10 cellular contexts compared by ENCODE assay signal in the genomic region with DNA sequence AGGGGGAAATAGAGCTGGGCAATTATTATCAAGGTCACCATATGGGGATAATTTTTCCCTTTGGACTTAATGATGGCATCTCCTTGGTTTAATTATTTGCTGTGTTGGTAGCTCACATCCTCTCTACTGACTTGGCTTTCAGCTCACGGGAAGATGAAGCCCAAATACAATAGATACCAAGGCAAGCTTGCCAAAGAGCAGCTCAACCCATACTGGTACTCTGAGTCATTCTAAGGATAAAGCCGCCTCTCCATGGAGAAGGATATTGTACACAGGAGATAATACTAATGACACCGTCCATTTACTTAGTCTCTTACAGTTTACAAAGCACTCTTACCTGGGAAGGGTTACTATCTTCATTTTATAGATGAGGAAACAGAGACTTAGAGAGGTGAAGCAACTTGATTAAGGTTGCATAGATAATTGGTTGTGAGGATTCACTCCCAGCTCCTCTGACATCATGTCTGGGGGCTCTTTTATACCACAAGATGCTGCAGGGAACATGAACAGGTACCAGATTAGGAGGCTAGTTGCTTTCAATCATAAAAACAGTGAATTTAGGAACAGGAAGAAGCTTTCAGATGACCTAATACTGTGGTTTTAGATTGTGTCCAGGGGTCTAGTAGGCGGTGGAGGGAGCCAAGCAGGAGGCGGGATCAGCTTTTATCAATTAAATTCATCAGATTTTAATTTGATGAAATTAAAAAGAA. TPM values are rescaled to one million over a fixed set of nuclear protein-coding genes. Genes with fewer than 3 reads are reported as not detected.
DNase-seq lines count a peak whose midpoint lies in the region; ATAC-seq and TF ChIP-seq lines count a peak whose summit lies in the region.
"Had no signal": no experiment of that assay in that cellular context is flagged by ENCODE, and none has a peak within 500 bp of the region (broad histone marks: within the 10 kb centered on the region; RNA-seq: fewer than 3 reads in every experiment).

No MANE protein-coding gene starts in this region.

- intact Hi-C loops in activated T-helper 2 cell treated with anti-CD3 and anti-CD28 coated beads, Interferon-gamma antibody, Interleukin-2, Interleukin-4, amounts not matched to agents 10 μg/mL and 5 μg/mL and 100 μg/mL, durations not matched to agents 14 hours and 24 hours and 36 hours (cut with micrococcal nuclease), result loop anchor here (1.0 to 5.0 kb wide), 3 partner anchors 48 to 290 kb away; a partner anchor contains a TSS

- no peaks in the 10 kb centered on the region for H3K9me3 Mint-ChIP-seq in activated T-helper 2 cell treated with anti-CD3 and anti-CD28 coated beads, Interferon-gamma antibody, Interleukin-2, Interleukin-4, amounts not matched to agents 10 μg/mL and 5 μg/mL and 100 μg/mL, durations not matched to agents 14 hours and 24 hours and 36 hours
- H3K9me3 Mint-ChIP-seq in memory B cell, result no peaks in the 10 kb centered on the region
- H3K9me3 Mint-ChIP-seq in mesothelial cell of epicardium, result no peaks in the 10 kb centered on the region

- no peak for TF ChIP-seq CTCF in mesothelial cell of epicardium (IDR thresholded peaks at IDR 0.05; ENCODE audit: unreplicated experiment)

- peak overlapping the region; percentile 83 for H3K27ac Mint-ChIP-seq in activated T-helper 2 cell treated with anti-CD3 and anti-CD28 coated beads, Interferon-gamma antibody, Interleukin-2, Interleukin-4, amounts not matched to agents 10 μg/mL and 5 μg/mL and 100 μg/mL, durations not matched to agents 14 hours and 24 hours and 36 hours
- peak overlapping the region; percentile 77 for H3K27ac Mint-ChIP-seq in memory B cell
- no peak overlapping the region for H3K27ac Mint-ChIP-seq in mesothelial cell of epicardium

- peaks cover 42% of the 10 kb centered on the region for H3K4me1 Mint-ChIP-seq in activated T-helper 2 cell treated with anti-CD3 and anti-CD28 coated beads, Interferon-gamma antibody, Interleukin-2, Interleukin-4, amounts not matched to agents 10 μg/mL and 5 μg/mL and 100 μg/mL, durations not matched to agents 14 hours and 24 hours and 36 hours (ENCODE audit: low read depth)
- H3K4me1 Mint-ChIP-seq in memory B cell, result peaks cover 19% of the 10 kb centered on the region
- H3K4me1 Mint-ChIP-seq in mesothelial cell of epicardium, result peaks cover 11% of the 10 kb centered on the region

- H3K27me3 Mint-ChIP-seq in activated T-helper 2 cell treated with anti-CD3 and anti-CD28 coated beads, Interferon-gamma antibody, Interleukin-2, Interleukin-4, amounts not matched to agents 10 μg/mL and 5 μg/mL and 100 μg/mL, durations not matched to agents 14 hours and 24 hours and 36 hours (ENCODE audit: low read depth), result no peaks in the 10 kb centered on the region
- H3K27me3 Mint-ChIP-seq in memory B cell (peaks cover 2% of the 10 kb centered on the region), mesothelial cell of epicardium (ENCODE audit: low read depth) (peaks cover 2% of the 10 kb centered on the region)

- H3K4me3 Mint-ChIP-seq in activated T-helper 2 cell treated with anti-CD3 and anti-CD28 coated beads, Interferon-gamma antibody, Interleukin-2, Interleukin-4, amounts not matched to agents 10 μg/mL and 5 μg/mL and 100 μg/mL, durations not matched to agents 14 hours and 24 hours and 36 hours (ENCODE audit: low read depth), result no peak overlapping the region
- H3K4me3 Mint-ChIP-seq in memory B cell, result no peak overlapping the region
- no peak overlapping the region for H3K4me3 Mint-ChIP-seq in mesothelial cell of epicardium

- no peaks in the 10 kb centered on the region for H3K36me3 Mint-ChIP-seq in activated T-helper 2 cell treated with anti-CD3 and anti-CD28 coated beads, Interferon-gamma antibody, Interleukin-2, Interleukin-4, amounts not matched to agents 10 μg/mL and 5 μg/mL and 100 μg/mL, durations not matched to agents 14 hours and 24 hours and 36 hours (ENCODE audit: low read depth)
- H3K36me3 Mint-ChIP-seq in memory B cell (no peaks in the 10 kb centered on the region), mesothelial cell of epicardium (no peaks in the 10 kb centered on the region)

- ATAC-seq in memory B cell (ENCODE audit: low read depth) (no peak), GM21447 (IDR thresholded peaks at IDR 0.05; ENCODE audit: unreplicated experiment) (no peak), HG02759 (IDR thresholded peaks at IDR 0.05; ENCODE audit: unreplicated experiment) (no peak)

- DNase-seq in Daoy (ENCODE audit: low read depth) (peak; percentile 82), LHCN-M2 (ENCODE audit: low read depth) (peak; percentile 19), memory B cell (ENCODE audit: low spot score in 2 of 2) (no peak), mesothelial cell of epicardium (ENCODE audit: low spot score in 2 of 2, unreplicated experiment in 2 of 2) (no peak)
- no peak for DNase-seq in activated T-helper 2 cell treated with anti-CD3 and anti-CD28 coated beads, Interferon-gamma antibody, Interleukin-2, Interleukin-4, amounts not matched to agents 10 μg/mL and 5 μg/mL and 100 μg/mL, durations not matched to agents 14 hours and 24 hours and 36 hours (ENCODE audit: low spot score)
- no peak for DNase-seq in stimulated activated naive CD4-positive, alpha-beta T cell (lab: John Stamatoyannopoulos, UW)
- DNase-seq: activated CD4-positive, alpha-beta T cell treated with anti-CD3 and anti-CD28 coated beads, Interleukin-2, amount 50 U/mL, for 1 hour; NCI-H187 had no signal

RNA-seq across cellular contexts. Expression of a gene that starts 48.3 kb away (rescaled TPM):
- total RNA-seq in Daoy (2014; rRNA removed; shearing (Covaris generic)), result 147 and 151 TPM in 2 replicates
- total RNA-seq in LHCN-M2 (2014; rRNA removed) (168 and 186 TPM in 2 replicates), mesothelial cell of epicardium (149 to 154 TPM (median 150 TPM) in 3 replicates)
- polyA plus RNA-seq in LHCN-M2 (2012), result 119 TPM
- 193 and 213 TPM in 2 replicates for total RNA-seq in activated T-helper 2 cell treated with anti-CD3 and anti-CD28 coated beads, Interferon-gamma antibody, Interleukin-2, Interleukin-4, amounts not matched to agents 10 μg/mL and 5 μg/mL and 100 μg/mL, durations not matched to agents 14 hours and 24 hours and 36 hours

Comparison
In these comparisons a context has a peak if more than half of its experiments do, and no peak if none do; other contexts are left out.
1. DNase-seq: peak in Daoy (single experiment) and LHCN-M2 (single experiment); none in activated T-helper 2 cell treated with anti-CD3 and anti-CD28 coated beads, Interferon-gamma antibody, Interleukin-2, Interleukin-4, amounts not matched to agents 10 μg/mL and 5 μg/mL and 100 μg/mL, durations not matched to agents 14 hours and 24 hours and 36 hours (single experiment), memory B cell (0 of 2), mesothelial cell of epicardium (0 of 2) and stimulated activated naive CD4-positive, alpha-beta T cell (0 of 6).